ENCODE assay signal across 21 cellular contexts in the genomic region with DNA sequence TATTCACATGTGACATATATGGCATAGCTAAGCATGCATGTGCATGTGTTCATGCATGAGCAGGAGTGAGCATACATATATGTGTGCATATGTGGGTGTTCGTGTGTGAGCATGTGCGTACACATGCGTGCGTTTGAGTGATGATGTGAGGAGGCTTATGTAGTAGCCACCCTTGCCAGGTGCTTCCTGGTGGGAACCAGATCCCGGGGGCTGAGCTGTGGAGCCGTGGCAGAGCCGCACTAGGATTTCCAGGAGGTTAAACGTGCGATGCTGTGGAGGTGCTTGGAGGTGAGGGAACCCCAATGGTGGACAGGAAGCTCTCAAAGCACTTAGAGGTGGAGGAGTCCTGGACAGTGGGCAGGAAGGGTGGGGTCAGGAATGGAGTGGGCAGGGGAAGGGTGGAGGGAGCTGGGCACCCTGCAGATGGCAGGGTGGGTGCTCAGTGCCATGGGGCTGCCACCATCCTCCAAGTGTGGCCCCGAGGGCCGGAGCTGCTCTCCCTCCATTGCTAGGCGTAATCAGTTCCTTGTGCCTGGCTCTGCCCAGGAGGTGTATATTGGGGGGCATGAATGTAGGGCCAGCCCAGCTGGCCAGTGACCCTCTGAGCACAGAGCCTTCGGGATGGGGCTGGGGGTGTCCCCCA. TPM values are rescaled to one million over a fixed set of nuclear protein-coding genes. Genes with fewer than 3 reads are reported as not detected.
DNase-seq lines count a peak whose midpoint lies in the region; ATAC-seq, FAIRE-seq and TF ChIP-seq lines count a peak whose summit lies in the region.
"Had no signal": no experiment of that assay in that cellular context is flagged by ENCODE, and none has a peak within 500 bp of the region (broad histone marks: within the 10 kb centered on the region; RNA-seq: fewer than 3 reads in every experiment).

No MANE protein-coding gene starts in this region.

- H2BK5ac ChIP-seq in IMR-90 (ENCODE audit: low read depth, low read length, poor library complexity, severe bottlenecking) (no peak overlapping the region), mesenchymal stem cell (ENCODE audit: low read depth, low read length, poor library complexity, severe bottlenecking) (no peak overlapping the region)

- H3K56ac ChIP-seq in IMR-90 (ENCODE audit: extremely low read depth, insufficient read depth, low read length) = no peak overlapping the region

- H3K18ac ChIP-seq in IMR-90 (ENCODE audit: low read depth, low read length) = no peak overlapping the region; the same call in 1 of the 2 replicates
- H3K18ac ChIP-seq in mesenchymal stem cell (ENCODE audit: low read depth in 1 of 2, low read length in 2 of 2) = no peak overlapping the region

- POLR2A ChIA-PET in IMR-90 (lab: Charles Lee; ENCODE audit: unreplicated experiment) = no interaction called here

- H3K79me1 ChIP-seq in IMR-90 (ENCODE audit: low read depth in 1 of 2, low read length in 2 of 2) = peaks cover 27 to 88% of the 10 kb centered on the region in 2 experiments
- H3K79me1 ChIP-seq in mesenchymal stem cell (replicated peaks; ENCODE audit: low read length, poor library complexity, severe bottlenecking) = peaks cover 27% of the 10 kb centered on the region

- H4K20me1 ChIP-seq in IMR-90 (ENCODE audit: insufficient read depth, low read length) (peaks cover 62% of the 10 kb centered on the region), astrocyte (ENCODE audit: insufficient read depth, low read length) (peaks cover 56% of the 10 kb centered on the region)

- H3K4me3 Mint-ChIP-seq in astrocyte (ENCODE audit: unreplicated experiment) = no peak overlapping the region
- H3K4me3 Mint-ChIP-seq: CD14-positive monocyte; effector memory CD8-positive, alpha-beta T cell had no signal

- H4K91ac ChIP-seq in IMR-90 (ENCODE audit: insufficient read depth, low read depth, low read length) (peak overlapping the region; percentile 13; the same call in 1 of the 2 replicates), mesenchymal stem cell (ENCODE audit: low read length) (no peak overlapping the region)

- H3K23ac ChIP-seq in IMR-90 (ENCODE audit: low read depth, low read length) = no peak overlapping the region
- H3K23ac ChIP-seq in mesenchymal stem cell (ENCODE audit: low read length in 2 of 2) = peak overlapping the region in 1 of 2 experiments; percentile 47

- dilution Hi-C loops in IMR-90 (cut with HindIII; ENCODE audit: low sequenced_read_pairs, unreplicated experiment) = no loop called here

- ATAC-seq in IMR-90 (ENCODE audit: low read depth) = no peak
- ATAC-seq in right lobe of liver = no peak
- no peak for ATAC-seq in gastrocnemius medialis
- ATAC-seq: effector memory CD8-positive, alpha-beta T cell; esophagus mucosa; stimulated activated naive CD8-positive, alpha-beta T cell treated with anti-CD3 and anti-CD28 coated beads, Interleukin-15, Interleukin-2, amounts not matched to agents 100 U/mL and 50 U/mL, for 24 hours had no signal

- H3K36me3 Mint-ChIP-seq in astrocyte (ENCODE audit: low read depth, unreplicated experiment) = peaks cover 13% of the 10 kb centered on the region
- H3K36me3 Mint-ChIP-seq: CD14-positive monocyte had no signal

- H2AK5ac ChIP-seq in IMR-90 (ENCODE audit: low read depth, low read length) (no peak overlapping the region), mesenchymal stem cell (ENCODE audit: low read length, severe bottlenecking) (no peak overlapping the region)

- H2AK9ac ChIP-seq in IMR-90 (replicated peaks; ENCODE audit: low read depth, low read length, poor library complexity) = peak overlapping the region; percentile 26

- H3K36me3 ChIP-seq in IMR-90 (ENCODE audit: control insufficient read depth, insufficient read depth, low read length) (peaks cover 10% of the 10 kb centered on the region), astrocyte (ENCODE audit: insufficient read depth, low read length) (no peaks in the 10 kb centered on the region), right lobe of liver (no peaks in the 10 kb centered on the region), spleen (no peaks in the 10 kb centered on the region), mesenchymal stem cell (ENCODE audit: control insufficient read depth in 1 of 2, insufficient read depth in 2 of 2, low read depth in 1 of 2, low read length in 2 of 2) (peaks cover under 1 to 89% of the 10 kb centered on the region in 2 experiments), gastrocnemius medialis (no peaks in the 10 kb centered on the region)
- H3K36me3 ChIP-seq: WERI-Rb-1 had no signal

- TF ChIP-seq RAD21 in IMR-90 (IDR thresholded peaks at IDR 0.05; ENCODE audit: low read length) = no peak

- no peaks in the 10 kb centered on the region for H3K27me3 Mint-ChIP-seq in astrocyte (ENCODE audit: low read depth, unreplicated experiment)

- no peak overlapping the region; the same call in 1 of the 2 replicates for H4K5ac ChIP-seq in IMR-90 (ENCODE audit: low read depth, low read length)

- intact Hi-C loops in IMR-90 (cut with micrococcal nuclease) = no loop called here
- intact Hi-C loops in right lobe of liver (cut with DNase I) = no loop called here
- intact Hi-C loops in spleen (cut with DNase I; ENCODE audit: low total_unique reads) = no loop called here
- intact Hi-C loops in gastrocnemius medialis (cut with DNase I; ENCODE audit: low total_unique reads) = no loop called here

- peak overlapping the region; percentile 36; the same call in 1 of the 2 replicates for H3K4ac ChIP-seq in IMR-90 (ENCODE audit: low read depth, low read length)
- H3K4ac ChIP-seq in mesenchymal stem cell (ENCODE audit: low read depth in 1 of 2, low read length in 2 of 2) = no peak overlapping the region

- TF ChIP-seq POLR2A in IMR-90 (IDR thresholded peaks at IDR 0.05; ENCODE audit: low read depth, low read length) (no peak), right lobe of liver (IDR thresholded peaks at IDR 0.05) (no peak), spleen (IDR thresholded peaks at IDR 0.05) (no peak), gastrocnemius medialis (IDR thresholded peaks at IDR 0.05) (no peak)

- no peak overlapping the region for H2BK20ac ChIP-seq in IMR-90 (ENCODE audit: low read depth, low read length)

- peaks cover 57% of the 10 kb centered on the region for H3K79me2 ChIP-seq in astrocyte (ENCODE audit: insufficient read depth, low read length)

- H3K14ac ChIP-seq in IMR-90 (replicated peaks; ENCODE audit: low read depth, low read length) = no peak overlapping the region; the same call in 1 of the 2 replicates
- H3K14ac ChIP-seq in mesenchymal stem cell (ENCODE audit: low read length in 2 of 2) = peak overlapping the region in 1 of 2 experiments; percentile 13

- in situ Hi-C loops in IMR-90 (cut with MboI; ENCODE audit: low sequenced_read_pairs) (no loop called here), gastrocnemius medialis (cut with MboI; ENCODE audit: low sequenced_read_pairs in 4 of 4) (no loop called here)

- peak overlapping the region; percentile 34 for H3K27ac Mint-ChIP-seq in astrocyte (ENCODE audit: unreplicated experiment)
- H3K27ac Mint-ChIP-seq: effector memory CD8-positive, alpha-beta T cell had no signal

- WGBS in IMR-90 (ENCODE audit: extremely low coverage in 2 of 2, insufficient read length in 1 of 2), 2 experiments = 98% methylated on average over 7 of the region's 13 CpGs; no CpG with 5 or more reads in 1 of the 2 experiments
- 65% methylated on average over 11 of the region's 13 CpGs for WGBS in right lobe of liver (ENCODE audit: insufficient coverage, low coverage, low lambda C conversion rate, missing lambda C conversion rate)
- WGBS in spleen, 5 donors = 75 to 93% (median 83%) methylated on average over 13 of the region's 13 CpGs
- 96% methylated on average over 13 of the region's 13 CpGs for WGBS in mesenchymal stem cell

- H2BK120ac ChIP-seq in IMR-90 (ENCODE audit: low read depth, low read length) (no peak overlapping the region), mesenchymal stem cell (ENCODE audit: low read depth, low read length) (no peak overlapping the region)

- CTCF ChIA-PET in IMR-90 (lab: Yijun Ruan, JAX) = no interaction called here

- H2BK12ac ChIP-seq in mesenchymal stem cell (ENCODE audit: low read length in 2 of 2) = no peak overlapping the region

- no peak overlapping the region for H2BK15ac ChIP-seq in IMR-90 (ENCODE audit: low read depth, low read length)
- no peak overlapping the region for H2BK15ac ChIP-seq in mesenchymal stem cell (ENCODE audit: low read depth, poor library complexity, severe bottlenecking)

- peaks cover 37% of the 10 kb centered on the region for H3K4me1 ChIP-seq in IMR-90 (ENCODE audit: control insufficient read depth, insufficient read depth, low read length)
- peaks cover 21% of the 10 kb centered on the region for H3K4me1 ChIP-seq in astrocyte (ENCODE audit: insufficient read depth, low read length)
- peaks cover 0 to 43% (median 16%) of the 10 kb centered on the region in 4 donors for H3K4me1 ChIP-seq in right lobe of liver
- H3K4me1 ChIP-seq in spleen = peaks cover 0 to 30% (median 10%) of the 10 kb centered on the region in 6 donors
- peaks cover 69% of the 10 kb centered on the region for H3K4me1 ChIP-seq in mesenchymal stem cell (ENCODE audit: control insufficient read depth, insufficient read depth, low read depth, low read length)
- H3K4me1 ChIP-seq in gastrocnemius medialis = no peaks in the 10 kb centered on the region

- H3K9me3 ChIP-seq in IMR-90 (ENCODE audit: control insufficient read depth, insufficient read depth, low read length) = no peaks in the 10 kb centered on the region
- H3K9me3 ChIP-seq in astrocyte (ENCODE audit: insufficient read depth, low read depth, low read length) = no peaks in the 10 kb centered on the region
- H3K9me3 ChIP-seq in right lobe of liver = no peaks in the 10 kb centered on the region
- H3K9me3 ChIP-seq in spleen = no peaks in the 10 kb centered on the region
- H3K9me3 ChIP-seq in mesenchymal stem cell (ENCODE audit: control insufficient read depth, low read length) = no peaks in the 10 kb centered on the region
- H3K9me3 ChIP-seq in gastrocnemius medialis = no peaks in the 10 kb centered on the region
- H3K9me3 ChIP-seq: thoracic aorta had no signal

- H3K27ac ChIP-seq in IMR-90 (ENCODE audit: insufficient read depth, low read length) (no peak overlapping the region; the same call in 1 of the 2 replicates), astrocyte (ENCODE audit: low read depth, low read length) (no peak overlapping the region), right lobe of liver (peak overlapping the region in 1 of 3 donors; percentile 42), spleen (peak overlapping the region in 5 of 8 donors; percentile 20 to 63 (median 54)), mesenchymal stem cell (ENCODE audit: low read length, poor library complexity, severe bottlenecking) (no peak overlapping the region), gastrocnemius medialis (no peak overlapping the region)
- H3K27ac ChIP-seq: thoracic aorta, WERI-Rb-1 had no signal

- H3K9me3 Mint-ChIP-seq in astrocyte (ENCODE audit: unreplicated experiment) = no peaks in the 10 kb centered on the region
- H3K9me3 Mint-ChIP-seq: effector memory CD8-positive, alpha-beta T cell had no signal

- H3K27me3 ChIP-seq in IMR-90 (ENCODE audit: control insufficient read depth, insufficient read depth, low read length) = no peaks in the 10 kb centered on the region
- H3K27me3 ChIP-seq in astrocyte (ENCODE audit: insufficient read depth, low read length) = no peaks in the 10 kb centered on the region
- H3K27me3 ChIP-seq in right lobe of liver = no peaks in the 10 kb centered on the region
- peaks cover 0 to 31% (median 0%) of the 10 kb centered on the region in 7 donors for H3K27me3 ChIP-seq in spleen (replicated peaks in 1 of 7)
- H3K27me3 ChIP-seq in mesenchymal stem cell (ENCODE audit: control insufficient read depth in 1 of 2, insufficient read depth in 1 of 2, low read length in 2 of 2) = peaks cover 0 to 5% of the 10 kb centered on the region in 2 experiments
- peaks cover 13 to 14% (median 14%) of the 10 kb centered on the region in 3 donors for H3K27me3 ChIP-seq in gastrocnemius medialis

- no peak overlapping the region for H3K4me3 ChIP-seq in IMR-90 (ENCODE audit: insufficient read depth, low read depth, low read length)
- no peak overlapping the region for H3K4me3 ChIP-seq in astrocyte (ENCODE audit: insufficient read depth, low read depth, low read length)
- H3K4me3 ChIP-seq in right lobe of liver = no peak overlapping the region
- no peak overlapping the region for H3K4me3 ChIP-seq in spleen
- H3K4me3 ChIP-seq in mesenchymal stem cell (ENCODE audit: insufficient read depth in 1 of 2, low read depth in 1 of 2, low read length in 2 of 2) = no peak overlapping the region
- H3K4me3 ChIP-seq in gastrocnemius medialis = no peak overlapping the region
- H3K4me3 ChIP-seq: thoracic aorta had no signal

- peaks cover 26% of the 10 kb centered on the region for H3K9me1 ChIP-seq in IMR-90 (ENCODE audit: insufficient read depth, low read length)

- peaks cover 25% of the 10 kb centered on the region for H3K4me1 Mint-ChIP-seq in astrocyte (ENCODE audit: low read depth, unreplicated experiment)
- H3K4me1 Mint-ChIP-seq: CD14-positive monocyte had no signal

- no peak overlapping the region for H4K8ac ChIP-seq in IMR-90 (ENCODE audit: low read depth in 2 of 2, low read length in 2 of 2)
- H4K8ac ChIP-seq in mesenchymal stem cell (ENCODE audit: low read length) = no peak overlapping the region

- BruUV-seq in IMR-90 (replicated peaks; lab: Mats Ljungman, UMichigan) = no TSS peak

- no peak for FAIRE-seq in astrocyte (lab: Jason Lieb, UNC)
- FAIRE-seq: colon, frontal cortex had no signal

- no peak overlapping the region for H3K9ac ChIP-seq in IMR-90 (ENCODE audit: low read depth, low read length)
- no peak overlapping the region for H3K9ac ChIP-seq in astrocyte (ENCODE audit: low read length)
- H3K9ac ChIP-seq in mesenchymal stem cell (ENCODE audit: low read length) = no peak overlapping the region

- DNase-seq in IMR-90 (no peak), astrocyte (ENCODE audit: low read depth) (no peak), right lobe of liver (peak in 2 of 3 donors; percentile 18 to 46), spleen (no peak), mesenchymal stem cell (no peak), gastrocnemius medialis (no peak)
- DNase-seq in activated CD4-positive, CD25-positive, alpha-beta regulatory T cell treated with anti-CD3 and anti-CD28 coated beads, Interleukin-2, amount 50 U/mL, for 72 hours = no peak
- DNase-seq: effector memory CD8-positive, alpha-beta T cell; HCEC 1CT; NCI-H1105; NCI-H2029 treated with DMSO at 0.1 percent for 48 hours; NCI-H226; NCI-H748 treated with DMSO at 0.1 percent for 48 hours; stimulated activated CD4-positive, alpha-beta T cell treated with anti-CD3 and anti-CD28 coated beads, Interleukin-4, amount 100 ng/mL, for 4 hours; stimulated activated naive CD8-positive, alpha-beta T cell treated with anti-CD3 and anti-CD28 coated beads, Interleukin-15, Interleukin-2, amounts not matched to agents 100 U/mL and 50 U/mL, for 24 hours had no signal

- no peak for TF ChIP-seq CTCF in IMR-90 (conservative IDR thresholded peaks at IDR 0.05; ENCODE audit: low read depth, low read length)
- TF ChIP-seq CTCF in astrocyte (IDR thresholded peaks at IDR 0.05; ENCODE audit: insufficient read depth, low read depth, low read length) = no peak
- TF ChIP-seq CTCF in right lobe of liver (IDR thresholded peaks at IDR 0.05) = no peak
- TF ChIP-seq CTCF in spleen (IDR thresholded peaks at IDR 0.05 in 8 of 11, conservative IDR thresholded peaks at IDR 0.05 in 3 of 11) = no peak
- TF ChIP-seq CTCF in gastrocnemius medialis (IDR thresholded peaks at IDR 0.05 in 4 of 5, conservative IDR thresholded peaks at IDR 0.05 in 1 of 5) = no peak

- no peak overlapping the region for H2AFZ ChIP-seq in IMR-90 (replicated peaks; ENCODE audit: low read length, poor library complexity)
- H2AFZ ChIP-seq in astrocyte (ENCODE audit: low read depth, low read length) = no peak overlapping the region
- H2AFZ ChIP-seq in mesenchymal stem cell (ENCODE audit: low read depth, low read length) = no peak overlapping the region

- H3K4me2 ChIP-seq in IMR-90 (ENCODE audit: low read depth, low read length) (peak overlapping the region; percentile 5; the same call in 1 of the 2 replicates), astrocyte (ENCODE audit: low read length) (no peak overlapping the region), mesenchymal stem cell (ENCODE audit: low read length, poor library complexity, severe bottlenecking) (no peak overlapping the region)

RNA-seq across cellular contexts. Expression of a gene that starts 48.5 kb away (rescaled TPM):
- total RNA-seq in IMR-90 (2012; rRNA removed) (4.3 and 6.7 TPM in 2 replicates), astrocyte (616 and 692 TPM in 2 replicates), right lobe of liver (100 to 1,000 TPM; 261 to 487 (median 297) TPM), spleen (100 to 1,000 TPM in 3 of 7 donors, 10 to 100 TPM in 4; 71.8 to 208 (median 99.6) TPM), gastrocnemius medialis (10 to 100 TPM; 16.4 to 42.2 (median 20.7) TPM)
- polyA plus RNA-seq in IMR-90 (2012; rRNA removed) (46.7 and 52.6 TPM in 2 replicates), spleen (10 to 100 TPM; 35.0 to 66.9 (median 60.0) TPM)
- polyA plus RNA-seq in IMR-90 (2012; cell fraction: cytosol; rRNA removed) = 66.0 and 124 TPM in 2 replicates
- polyA plus RNA-seq in IMR-90 (2012; cell fraction: nucleus; rRNA removed; ENCODE audit: low replicate concordance) = 136 and 394 TPM in 2 replicates
- 330 TPM for polyA plus RNA-seq in mesenchymal stem cell (2013, experiment 1 of 2)
- polyA plus RNA-seq in mesenchymal stem cell (2013, experiment 2 of 2) = 322 TPM

Comparison
In these comparisons a context has a peak if more than half of its experiments do, and no peak if none do; other contexts are left out.
1. DNase-seq: peak in right lobe of liver (2 of 3); none in IMR-90 (single experiment), astrocyte (single experiment), spleen (single experiment), mesenchymal stem cell (single experiment), gastrocnemius medialis (0 of 2) and activated CD4-positive, CD25-positive, alpha-beta regulatory T cell treated with anti-CD3 and anti-CD28 coated beads, Interleukin-2, amount 50 U/mL, for 72 hours (single experiment).
2. H3K27ac ChIP-seq: peak in spleen (5 of 8); none in IMR-90 (single experiment), astrocyte (single experiment), mesenchymal stem cell (single experiment) and gastrocnemius medialis (0 of 4).